ENCODE assay signal across 8 cellular contexts in genomic region chrX:136880452-136881013, GRCh38. TPM values are rescaled to one million over a fixed set of nuclear protein-coding genes. Genes with fewer than 3 reads are reported as not detected.
DNase-seq lines count a peak whose midpoint lies in the region; ATAC-seq and TF ChIP-seq lines count a peak whose summit lies in the region.

RBMX (minus strand) TSS chrX:136880725; CDS start chrX:136879427, 1,298 bp downstream.

- peak within 1 kb of the TSS; percentile 90 for H3K4me3 Mint-ChIP-seq in chondrocyte (ENCODE audit: unreplicated experiment)

- TF ChIP-seq CTCF in chondrocyte (IDR thresholded peaks at IDR 0.05) = no peak

- H3K9me3 Mint-ChIP-seq in chondrocyte (ENCODE audit: low read depth) = no peaks in the 10 kb centered on the region

- H3K27me3 Mint-ChIP-seq in chondrocyte (ENCODE audit: low read depth) = no peaks in the 10 kb centered on the region

- H3K36me3 Mint-ChIP-seq in chondrocyte (ENCODE audit: low read depth) = peaks cover 5% of the 10 kb centered on the region

- peak; percentile 92 for DNase-seq in AG20443 (ENCODE audit: low spot score)
- DNase-seq in NCI-H510A (lab: John Stamatoyannopoulos, UW) = peak; percentile 77
- DNase-seq in activated CD4-positive, alpha-beta T cell treated with anti-CD3 and anti-CD28 coated beads for 1 hour = peak; percentile 84
- peak; percentile 92 for DNase-seq in chondrocyte (ENCODE audit: low spot score)
- DNase-seq in kidney glomerular epithelial cell (lab: John Stamatoyannopoulos, UW) = peak; percentile 92
- peak; percentile 73 to 76 for DNase-seq in stimulated activated CD4-positive, alpha-beta T cell treated with anti-CD3 and anti-CD28 coated beads, Interleukin-1b, Interleukin-23, amount 100 ng/mL, for 1 hour (ENCODE audit: low read depth in 2 of 2)

- peaks cover 17% of the 10 kb centered on the region for H3K4me1 Mint-ChIP-seq in chondrocyte (ENCODE audit: low read depth)

- peak within 1 kb of the TSS; percentile 94 for H3K27ac Mint-ChIP-seq in chondrocyte (ENCODE audit: unreplicated experiment)

- ATAC-seq in HG03432 (IDR thresholded peaks at IDR 0.05; ENCODE audit: unreplicated experiment) = peak; percentile 97

- peak; percentile 99 for TF ChIP-seq POLR2A in GM19099 (IDR thresholded peaks at IDR 0.05; ENCODE audit: extremely low read depth, insufficient read length, low read depth)

RNA-seq across cellular contexts. Expression of gene RBMX, which starts in this region (rescaled TPM):
- 111 to 145 TPM (median 122 TPM) in 3 replicates for total RNA-seq in chondrocyte

Comparison
In these comparisons a context has a peak if more than half of its experiments do, and no peak if none do; other contexts are left out.
1. Peak in every context shown above with its lines: DNase-seq and ATAC-seq.